In genomic region chr19:42169486-42169885, GRCh38 we compare ENCODE assay signal across 1 cellular context.
TF ChIP-seq lines count a peak whose summit lies in the region.

No MANE protein-coding gene starts in this region.

TF ChIP-seq in HepG2, 621 proteins besides CTCF, POLR2A, EP300 and RAD21:
- TF ChIP-seq MNT (IDR thresholded peaks at IDR 0.05) = peak; percentile 92
- TF ChIP-seq, protein P1, sequence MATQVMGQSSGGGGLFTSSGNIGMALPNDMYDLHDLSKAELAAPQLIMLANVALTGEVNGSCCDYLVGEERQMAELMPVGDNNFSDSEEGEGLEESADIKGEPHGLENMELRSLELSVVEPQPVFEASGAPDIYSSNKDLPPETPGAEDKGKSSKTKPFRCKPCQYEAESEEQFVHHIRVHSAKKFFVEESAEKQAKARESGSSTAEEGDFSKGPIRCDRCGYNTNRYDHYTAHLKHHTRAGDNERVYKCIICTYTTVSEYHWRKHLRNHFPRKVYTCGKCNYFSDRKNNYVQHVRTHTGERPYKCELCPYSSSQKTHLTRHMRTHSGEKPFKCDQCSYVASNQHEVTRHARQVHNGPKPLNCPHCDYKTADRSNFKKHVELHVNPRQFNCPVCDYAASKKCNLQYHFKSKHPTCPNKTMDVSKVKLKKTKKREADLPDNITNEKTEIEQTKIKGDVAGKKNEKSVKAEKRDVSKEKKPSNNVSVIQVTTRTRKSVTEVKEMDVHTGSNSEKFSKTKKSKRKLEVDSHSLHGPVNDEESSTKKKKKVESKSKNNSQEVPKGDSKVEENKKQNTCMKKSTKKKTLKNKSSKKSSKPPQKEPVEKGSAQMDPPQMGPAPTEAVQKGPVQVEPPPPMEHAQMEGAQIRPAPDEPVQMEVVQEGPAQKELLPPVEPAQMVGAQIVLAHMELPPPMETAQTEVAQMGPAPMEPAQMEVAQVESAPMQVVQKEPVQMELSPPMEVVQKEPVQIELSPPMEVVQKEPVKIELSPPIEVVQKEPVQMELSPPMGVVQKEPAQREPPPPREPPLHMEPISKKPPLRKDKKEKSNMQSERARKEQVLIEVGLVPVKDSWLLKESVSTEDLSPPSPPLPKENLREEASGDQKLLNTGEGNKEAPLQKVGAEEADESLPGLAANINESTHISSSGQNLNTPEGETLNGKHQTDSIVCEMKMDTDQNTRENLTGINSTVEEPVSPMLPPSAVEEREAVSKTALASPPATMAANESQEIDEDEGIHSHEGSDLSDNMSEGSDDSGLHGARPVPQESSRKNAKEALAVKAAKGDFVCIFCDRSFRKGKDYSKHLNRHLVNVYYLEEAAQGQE (IDR thresholded peaks at IDR 0.05; ENCODE audit: borderline replicate concordance in 1 of 2, low read depth in 1 of 2, low read length in 2 of 2) = no peak
